33 cellular contexts compared by ENCODE assay signal in the genomic region with DNA sequence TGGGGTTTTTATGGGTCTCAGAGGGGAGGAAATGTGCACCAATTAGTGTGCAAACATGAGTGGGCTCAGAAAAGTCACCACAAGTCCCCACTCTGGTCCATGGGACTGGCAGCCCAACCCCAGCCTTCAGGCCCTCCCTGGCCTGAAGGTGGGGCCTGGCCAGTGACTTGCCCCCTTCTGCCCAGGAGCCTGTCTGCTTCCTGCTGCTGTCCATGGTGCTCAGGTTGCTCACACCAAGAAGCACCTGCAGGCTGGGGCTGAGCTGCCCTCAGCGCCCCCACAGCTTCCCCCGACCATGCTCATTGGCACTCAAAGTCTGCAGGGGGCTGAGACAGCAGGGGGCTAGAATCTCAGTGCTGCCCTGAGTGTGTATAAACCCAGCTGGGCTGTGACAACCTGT. TPM values are rescaled to one million over a fixed set of nuclear protein-coding genes. Genes with fewer than 3 reads are reported as not detected.
A peak's percentile ranks its signal among the peaks of the same experiment; 100 is the strongest.
DNase-seq lines count a peak whose midpoint lies in the region; ATAC-seq, FAIRE-seq and TF ChIP-seq lines count a peak whose summit lies in the region.
"Had no signal": no experiment of that assay in that cellular context is flagged by ENCODE, and none has a peak within 500 bp of the region (broad histone marks: within the 10 kb centered on the region; RNA-seq: fewer than 3 reads in every experiment).

No MANE protein-coding gene starts in this region.

- no peak overlapping the region for H3K4me3 Mint-ChIP-seq in CD4-positive, alpha-beta memory T cell
- H3K4me3 Mint-ChIP-seq: activated CD4-positive, alpha-beta T cell treated with anti-CD3 and anti-CD28 coated beads, Interleukin-2, amount 10 ng/mL, durations not matched to agents 24 days and 14 days; CD4-positive, alpha-beta T cell; mesothelial cell of epicardium had no signal

- no peaks in the 10 kb centered on the region for H3K79me2 ChIP-seq in DND-41 (ENCODE audit: insufficient read depth, low read length)
- H3K79me2 ChIP-seq in H1 (ENCODE audit: control insufficient read depth in 1 of 2, insufficient read depth in 2 of 2, low read length in 2 of 2), result no peaks in the 10 kb centered on the region

- intact Hi-C loops in CD4-positive, alpha-beta memory T cell (cut with micrococcal nuclease), result no loop called here

- H3K4me2 ChIP-seq in DND-41 (ENCODE audit: insufficient read depth, low read length) (no peak overlapping the region), H1 (ENCODE audit: insufficient read depth in 1 of 2, low read depth in 2 of 2, low read length in 2 of 2) (no peak overlapping the region)

- H3K9me3 Mint-ChIP-seq in CD4-positive, alpha-beta memory T cell, result peaks cover 0 to 3% (median 0%) of the 10 kb centered on the region in 8 donors
- H3K9me3 Mint-ChIP-seq: activated CD4-positive, alpha-beta T cell treated with anti-CD3 and anti-CD28 coated beads, Interleukin-2, amount 10 ng/mL, durations not matched to agents 24 days and 14 days; activated naive CD4-positive, alpha-beta T cell treated with anti-CD3 and anti-CD28 coated beads, Interleukin-2, amount 50 U/mL, for 72 hours; CD4-positive, alpha-beta T cell; mesothelial cell of epicardium had no signal

- H3K18ac ChIP-seq in H1 (ENCODE audit: extremely low read depth, low read length), result no peak overlapping the region

- H2BK5ac ChIP-seq in H1 (ENCODE audit: low read depth, low read length), result no peak overlapping the region

- TF ChIP-seq POLR2A in H1 (IDR thresholded peaks at IDR 0.05; ENCODE audit: control extremely low read depth in 1 of 2, low read depth in 2 of 2, low read length in 2 of 2), result no peak

- peaks cover 0 to 2% of the 10 kb centered on the region in 2 donors for H3K27me3 Mint-ChIP-seq in CD4-positive, alpha-beta memory T cell
- H3K27me3 Mint-ChIP-seq: activated CD4-positive, alpha-beta T cell treated with anti-CD3 and anti-CD28 coated beads, Interleukin-2, amount 10 ng/mL, durations not matched to agents 24 days and 14 days; progenitor cell of endocrine pancreas had no signal

- no peak overlapping the region for H4K91ac ChIP-seq in H1 (replicated peaks; ENCODE audit: insufficient read length, low read length)

- no peak overlapping the region for H3K4ac ChIP-seq in H1 (replicated peaks; ENCODE audit: insufficient read length, low read depth, low read length)

- H4K20me1 ChIP-seq in DND-41 (ENCODE audit: insufficient read depth, low read length) (no peaks in the 10 kb centered on the region), H1 (replicated peaks in 1 of 2; ENCODE audit: control insufficient read depth in 1 of 2, insufficient read depth in 2 of 2, low read length in 2 of 2) (no peaks in the 10 kb centered on the region)

- no peak overlapping the region for H3K56ac ChIP-seq in H1 (replicated peaks; ENCODE audit: insufficient read length, low read depth, low read length)

- CTCF ChIA-PET in H1 (lab: Charles Lee; ENCODE audit: partially characterized antibody), result interaction anchor here (0.8 to 1.8 kb wide), 6 partner anchors 9 to 125 kb away, joined by 3 to 7 read pairs (median 3); a partner anchor contains a TSS
- CTCF ChIA-PET in CD4-positive, alpha-beta memory T cell (lab: Charles Lee; ENCODE audit: partially characterized antibody), result no interaction called here

- H2AK5ac ChIP-seq in H1 (ENCODE audit: low read depth, low read length), result no peak overlapping the region

- H3K27ac Mint-ChIP-seq in CD4-positive, alpha-beta memory T cell, result no peak overlapping the region
- H3K27ac Mint-ChIP-seq: activated CD4-positive, alpha-beta T cell treated with anti-CD3 and anti-CD28 coated beads, Interleukin-2, amount 10 ng/mL, durations not matched to agents 24 days and 14 days; activated naive CD4-positive, alpha-beta T cell treated with anti-CD3 and anti-CD28 coated beads, Interleukin-2, amount 50 U/mL, for 72 hours; CD4-positive, alpha-beta T cell; mesothelial cell of epicardium; progenitor cell of endocrine pancreas had no signal

- TF ChIP-seq EP300 in Ishikawa (IDR thresholded peaks at IDR 0.05; ENCODE audit: borderline replicate concordance) (no peak), H1 (IDR thresholded peaks at IDR 0.05; ENCODE audit: borderline replicate concordance in 1 of 2, low read depth in 2 of 2, low read length in 2 of 2) (no peak)

- no peak overlapping the region for H3K23ac ChIP-seq in H1 (ENCODE audit: insufficient read length)

- WGBS in H1 (ENCODE audit: extremely low coverage in 1 of 2, insufficient coverage in 1 of 2, insufficient read length in 1 of 2, insufficient replicate concordance in 2 of 2, low coverage in 1 of 2, low lambda C conversion rate in 2 of 2, missing lambda C conversion rate in 1 of 2), 2 experiments, result 47% methylated on average over 2 of the region's 2 CpGs; no CpG with 5 or more reads in 1 of the 2 experiments

- H3K14ac ChIP-seq in H1 (ENCODE audit: insufficient read length), result no peak overlapping the region

- ATAC-seq in DND-41 (ENCODE audit: insufficient read depth, low read depth), result 0 out of 3 replicates have a peak, but pooled peaks have one; percentile 44
- ATAC-seq in left lobe of liver, result peak; percentile 47
- ATAC-seq in GM21825 (IDR thresholded peaks at IDR 0.05; ENCODE audit: unreplicated experiment), result no peak
- ATAC-seq: activated naive CD4-positive, alpha-beta T cell treated with anti-CD3 and anti-CD28 coated beads, Interleukin-2, amount 50 U/mL, for 72 hours; left ventricle myocardium superior; Panc1 had no signal

- H3K9ac ChIP-seq in DND-41 (ENCODE audit: low read depth, low read length) (no peak overlapping the region), H1 (replicated peaks in 1 of 4; ENCODE audit: extremely low read depth in 1 of 4, low read depth in 3 of 4, low read length in 3 of 4) (no peak overlapping the region)

- H4K5ac ChIP-seq in H1 (ENCODE audit: insufficient read length, low read depth, low read length), result no peak overlapping the region

- no peak for TF ChIP-seq CTCF in DND-41 (IDR thresholded peaks at IDR 0.05; ENCODE audit: borderline replicate concordance, extremely low read depth, low read length, poor library complexity, severe bottlenecking)
- no peak for TF ChIP-seq CTCF in H1 (IDR thresholded peaks at IDR 0.05; ENCODE audit: control extremely low read depth in 1 of 3, insufficient read depth in 1 of 3, low read depth in 1 of 3, low read length in 3 of 3)

- DNase-seq in DND-41 (peak; percentile 15), H1 (ENCODE audit: low read depth in 1 of 2, low spot score in 2 of 2) (peak in 1 of 2 experiments; percentile 67), left lobe of liver (ENCODE audit: low spot score) (no peak), NCI-H2196 treated with DMSO at 0.1 percent for 48 hours (lab: John Stamatoyannopoulos, UW; ENCODE audit: unreplicated experiment) (no peak), putamen (ENCODE audit: low spot score) (no peak)
- no peak for DNase-seq in CD4-positive, alpha-beta memory T cell
- DNase-seq: activated CD4-positive, alpha-beta T cell treated with anti-CD3 and anti-CD28 coated beads, Interleukin-2, amount 10 ng/mL, durations not matched to agents 24 days and 14 days; activated CD8-positive, alpha-beta memory T cell treated with anti-CD3 and anti-CD28 coated beads for 24 hours; activated T-cell treated with anti-CD3 and anti-CD28 coated beads for 4 hours; CD4-positive, alpha-beta T cell; hippocampal formation; left ventricle myocardium superior; NCI-H1436 treated with DMSO at 0.1 percent for 48 hours; NCI-H2081 treated with DMSO at 0.1 percent for 48 hours; NCI-H345; nucleus accumbens; sigmoid colon; stimulated activated CD4-positive, alpha-beta T cell treated with anti-CD3 and anti-CD28 coated beads, Interleukin-4, amount 100 ng/mL, for 1 hour; T1000; tibial artery had no signal

- POLR2A ChIA-PET in H1 (lab: Charles Lee; ENCODE audit: partially characterized antibody), result interaction anchor here (2.0 kb wide), 1 partner anchor 13 kb away, joined by 5 read pairs; no protein-coding TSS in a partner anchor
- POLR2A ChIA-PET in CD4-positive, alpha-beta memory T cell (lab: Charles Lee; ENCODE audit: partially characterized antibody), result no interaction called here

- H3K9me3 ChIP-seq in DND-41 (ENCODE audit: insufficient read depth, low read length, severe bottlenecking), result no peaks in the 10 kb centered on the region
- H3K9me3 ChIP-seq in H1 (ENCODE audit: insufficient read depth in 2 of 2, low read depth in 1 of 2, low read length in 1 of 2), result peaks cover 0 to 3% of the 10 kb centered on the region in 2 experiments; a peak in 2 of 4 replicates
- no peaks in the 10 kb centered on the region for H3K9me3 ChIP-seq in CD4-positive, alpha-beta memory T cell (ENCODE audit: control insufficient read depth in 1 of 2, low read length in 2 of 2)
- H3K9me3 ChIP-seq: breast epithelium, sigmoid colon, tibial artery, vagina had no signal

- no peaks in the 10 kb centered on the region for H3K79me1 ChIP-seq in H1 (ENCODE audit: low read depth, low read length)

- H4K8ac ChIP-seq in H1 (ENCODE audit: extremely low read depth, insufficient read depth, low read length), result no peak overlapping the region

- peak overlapping the region; percentile 15 for H2BK120ac ChIP-seq in H1 (replicated peaks; ENCODE audit: low read depth, low read length)

- TF ChIP-seq RAD21 in Ishikawa (IDR thresholded peaks at IDR 0.05; ENCODE audit: low read depth) (no peak), H1 (IDR thresholded peaks at IDR 0.05 in 1 of 2, conservative IDR thresholded peaks at IDR 0.05 in 1 of 2; ENCODE audit: low read depth in 2 of 2, low read length in 2 of 2) (no peak)

- no peaks in the 10 kb centered on the region for H3K23me2 ChIP-seq in H1 (ENCODE audit: low read depth, low read length)

- H3K4me1 Mint-ChIP-seq in CD4-positive, alpha-beta memory T cell, result no peaks in the 10 kb centered on the region
- H3K4me1 Mint-ChIP-seq: activated CD4-positive, alpha-beta T cell treated with anti-CD3 and anti-CD28 coated beads, Interleukin-2, amount 10 ng/mL, durations not matched to agents 24 days and 14 days; mesothelial cell of epicardium had no signal

- FAIRE-seq in H1 (lab: Jason Lieb, UNC), result no peak
- FAIRE-seq: D721Med, GM12891 had no signal

- no peak overlapping the region for H2BK15ac ChIP-seq in H1 (ENCODE audit: low read length)

- H3K36me3 Mint-ChIP-seq in CD4-positive, alpha-beta memory T cell, result no peaks in the 10 kb centered on the region
- H3K36me3 Mint-ChIP-seq: activated naive CD4-positive, alpha-beta T cell treated with anti-CD3 and anti-CD28 coated beads, Interleukin-2, amount 50 U/mL, for 72 hours; mesothelial cell of epicardium had no signal

- H2AFZ ChIP-seq in DND-41 (ENCODE audit: low read depth, low read length) (no peak overlapping the region), H1 (ENCODE audit: low read length) (no peak overlapping the region)

- H3K27ac ChIP-seq in DND-41 (ENCODE audit: low read length) (no peak overlapping the region), H1 (ENCODE audit: low read depth, low read length) (no peak overlapping the region)
- H3K27ac ChIP-seq in CD4-positive, alpha-beta memory T cell (ENCODE audit: low read depth, low read length), result no peak overlapping the region
- H3K27ac ChIP-seq: breast epithelium, sigmoid colon, tibial artery, vagina had no signal

- H2BK12ac ChIP-seq in H1 (ENCODE audit: low read depth, low read length), result peak overlapping the region; percentile 43; the same call in 1 of the 2 replicates

- H3K4me3 ChIP-seq in DND-41 (ENCODE audit: low read depth in 1 of 2, low read length in 2 of 2) (no peak overlapping the region), H1 (ENCODE audit: extremely low read depth in 1 of 4, insufficient read depth in 2 of 4, low read depth in 3 of 4, low read length in 4 of 4) (no peak overlapping the region)
- H3K4me3 ChIP-seq in CD4-positive, alpha-beta memory T cell (ENCODE audit: low read length in 2 of 2), result no peak overlapping the region
- H3K4me3 ChIP-seq: breast epithelium, sigmoid colon, tibial artery, vagina had no signal

- no peaks in the 10 kb centered on the region for H3K27me3 ChIP-seq in DND-41 (ENCODE audit: insufficient read depth, low read length, poor library complexity)
- H3K27me3 ChIP-seq in H1 (replicated peaks in 1 of 4; ENCODE audit: control insufficient read depth in 3 of 4, extremely low read depth in 1 of 4, insufficient read depth in 3 of 4, low read length in 3 of 4), result no peaks in the 10 kb centered on the region
- H3K27me3 ChIP-seq in CD4-positive, alpha-beta memory T cell (ENCODE audit: insufficient read depth, low read length), result no peaks in the 10 kb centered on the region
- H3K27me3 ChIP-seq: breast epithelium, sigmoid colon, tibial artery, vagina had no signal

- H3K4me1 ChIP-seq in DND-41 (ENCODE audit: insufficient read depth, low read length) (no peaks in the 10 kb centered on the region), H1 (replicated peaks in 1 of 4; ENCODE audit: control insufficient read depth in 3 of 4, insufficient read depth in 4 of 4, low read length in 3 of 4) (peaks cover 0 to 3% (median 0%) of the 10 kb centered on the region in 4 experiments; a peak in 2 of 7 replicates)
- no peaks in the 10 kb centered on the region for H3K4me1 ChIP-seq in CD4-positive, alpha-beta memory T cell (ENCODE audit: insufficient read depth, low read length)
- H3K4me1 ChIP-seq: breast epithelium, sigmoid colon, tibial artery, vagina had no signal

- H2BK20ac ChIP-seq in H1 (ENCODE audit: low read length), result 0 out of 2 replicates have a peak overlapping the region, but pooled peaks have one; percentile 43

- H3K36me3 ChIP-seq in DND-41 (ENCODE audit: insufficient read depth, low read length) (no peaks in the 10 kb centered on the region), H1 (ENCODE audit: control insufficient read depth in 2 of 4, insufficient read depth in 4 of 4, low read length in 3 of 4) (no peaks in the 10 kb centered on the region; a peak in 1 of 8 replicates)
- H3K36me3 ChIP-seq in CD4-positive, alpha-beta memory T cell (ENCODE audit: insufficient read depth, low read length), result no peaks in the 10 kb centered on the region
- H3K36me3 ChIP-seq: breast epithelium, sigmoid colon, tibial artery, vagina had no signal

RNA-seq across cellular contexts. Expression of a gene that starts 30.6 kb away (rescaled TPM):
- 0.34 TPM in 1 of 2 replicates, not detected in the other for total RNA-seq in H1 (2021; fragmentation: NEBNext Ultra II Directional; extraction: Animal tissue kit (Norgen Biotek cat#: 25700))
- polyA plus RNA-seq in H1 (2011; rRNA removed), result 0.09 and 0.11 TPM in 2 replicates
- 0.16 TPM for polyA plus RNA-seq in H1 (2011; cell fraction: cytosol; rRNA removed)
- polyA plus RNA-seq in H1 (2011; cell fraction: nucleus; rRNA removed), result 0.11 TPM
- polyA plus RNA-seq in H1 (2012, experiment 1 of 2), result 0.11 to 0.16 TPM in 2 of 4 replicates, not detected in the others
- not detected for polyA plus RNA-seq in H1 (2012, experiment 2 of 2)
- polyA plus RNA-seq in H1 (2013, experiment 1 of 2), result 0.39 TPM
- 0.44 TPM for polyA plus RNA-seq in H1 (2013, experiment 2 of 2)
- 0.12 and 0.25 TPM in 2 replicates for polyA minus RNA-seq in H1 (2011; rRNA and poly(A)+ RNA removed)
- not detected for polyA minus RNA-seq in H1 (2011; cell fraction: cytosol; rRNA and poly(A)+ RNA removed)
- not detected for polyA minus RNA-seq in H1 (2011; cell fraction: nucleus; rRNA and poly(A)+ RNA removed)
- 3,366 TPM for total RNA-seq in left lobe of liver
- total RNA-seq in CD4-positive, alpha-beta memory T cell, result not detected
- not detected for polyA plus RNA-seq in CD4-positive, alpha-beta memory T cell
- total RNA-seq: A673; activated CD4-positive, alpha-beta T cell treated with anti-CD3 and anti-CD28 coated beads, Interleukin-2, amount 10 ng/mL, durations not matched to agents 24 days and 14 days; activated naive CD4-positive, alpha-beta T cell treated with anti-CD3 and anti-CD28 coated beads, Interleukin-2, amount 50 U/mL, for 72 hours; breast epithelium; CD4-positive, alpha-beta T cell; chondrocyte; Daoy; left ventricle myocardium superior; mesothelial cell of epicardium; sigmoid colon; vagina had no signal
- polyA plus RNA-seq: sigmoid colon had no signal

Comparison
In these comparisons a context has a peak if more than half of its experiments do, and no peak if none do; other contexts are left out.
1. RNA of a gene that starts 30.6 kb away (total RNA-seq): 3,366 TPM in left lobe of liver (single experiment); 0.34 TPM in H1 and not detected in CD4-positive, alpha-beta memory T cell; every median in the first group is over 1,000 times any median in the second.